ENCODE assay signal across 34 cellular contexts in genomic region chr11:36997656-36998055, GRCh38.
"Had no signal": no experiment of that assay in that cellular context is flagged by ENCODE, and none has a peak within 500 bp of the region (broad histone marks: within the 10 kb centered on the region; RNA-seq: fewer than 3 reads in every experiment).

No MANE protein-coding gene starts in this region.

- DNase-seq: Karpas-422, Kasumi-1, MG63, MM.1S, MV-4-11, NCI-H1048, NCI-H1092, NCI-H1092 treated with DMSO at 0.1 percent for 48 hours, NCI-H1105, NCI-H1105 treated with DMSO at 0.1 percent for 48 hours, NCI-H1417, NCI-H1417 treated with DMSO at 0.1 percent for 48 hours, NCI-H1436, NCI-H1436 treated with DMSO at 0.1 percent for 48 hours, NCI-H146, NCI-H1694, NCI-H1694 treated with DMSO at 0.1 percent for 48 hours, NCI-H187, NCI-H187 treated with DMSO at 0.1 percent for 48 hours, NCI-H1930, NCI-H2029, NCI-H2029 treated with DMSO at 0.1 percent for 48 hours, NCI-H2081, NCI-H2081 treated with DMSO at 0.1 percent for 48 hours, NCI-H2107, NCI-H2171, NCI-H2171 treated with DMSO at 0.1 percent for 48 hours, NCI-H2227 treated with DMSO at 0.1 percent for 48 hours, NCI-H226, NCI-H345, NCI-H446, NCI-H446 treated with DMSO at 0.1 percent for 48 hours, NCI-H510A, NCI-H510A treated with DMSO at 0.1 percent for 48 hours had no signal

- H3K27me3 ChIP-seq: MG63 had no signal

- H3K36me3 ChIP-seq: MG63 had no signal

- H3K4me3 ChIP-seq: MG63 had no signal
